8 cellular contexts compared by ENCODE assay signal in the genomic region with DNA sequence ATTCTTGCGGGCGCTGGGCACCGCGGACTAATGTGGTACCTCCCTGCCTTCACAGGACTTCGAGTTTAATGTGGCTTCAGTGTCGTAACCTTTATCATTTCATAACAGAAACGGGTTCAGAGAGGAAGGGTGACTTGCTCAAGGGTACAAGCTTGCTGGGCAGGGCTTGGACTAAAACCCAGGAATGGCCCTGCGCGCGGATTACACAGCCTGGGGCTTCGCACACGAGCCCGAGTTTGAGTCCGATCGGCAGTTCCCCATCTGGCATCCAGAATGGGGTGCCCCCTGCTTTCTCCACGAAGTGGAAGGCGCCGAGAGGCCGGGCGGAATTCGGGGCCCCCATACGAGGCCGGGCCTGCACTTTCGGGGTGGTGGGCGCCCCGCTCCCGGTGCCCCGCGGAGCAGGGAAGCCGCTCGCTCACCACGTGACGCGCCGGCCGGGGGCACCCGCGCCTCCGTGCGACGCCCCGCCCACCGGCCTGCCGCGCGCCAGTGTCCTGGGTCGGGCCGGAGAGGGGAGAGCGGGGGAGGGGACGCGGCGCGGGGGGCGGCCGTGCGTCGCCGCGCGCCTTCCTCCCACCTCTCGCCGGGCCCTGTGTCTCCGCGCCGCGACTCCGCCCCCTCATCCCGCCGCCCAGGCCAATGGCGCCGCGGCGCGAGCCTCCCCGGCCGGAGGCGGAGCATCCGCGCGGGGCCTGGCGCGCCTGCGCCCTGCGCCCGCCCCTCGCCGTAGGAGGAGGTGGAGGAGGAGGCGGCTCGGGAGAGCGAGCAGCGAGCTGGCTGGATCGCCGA. TPM values are rescaled to one million over a fixed set of nuclear protein-coding genes. Genes with fewer than 3 reads are reported as not detected.
DNase-seq lines count a peak whose midpoint lies in the region; ATAC-seq and TF ChIP-seq lines count a peak whose summit lies in the region.

A gene with protein sequence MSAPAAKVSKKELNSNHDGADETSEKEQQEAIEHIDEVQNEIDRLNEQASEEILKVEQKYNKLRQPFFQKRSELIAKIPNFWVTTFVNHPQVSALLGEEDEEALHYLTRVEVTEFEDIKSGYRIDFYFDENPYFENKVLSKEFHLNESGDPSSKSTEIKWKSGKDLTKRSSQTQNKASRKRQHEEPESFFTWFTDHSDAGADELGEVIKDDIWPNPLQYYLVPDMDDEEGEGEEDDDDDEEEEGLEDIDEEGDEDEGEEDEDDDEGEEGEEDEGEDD (plus strand): TSS at position 722 of the 792 bp plus-strand sequence. CDS start 361 bp downstream, outside the sequence.

- DNase-seq in DMS 273 treated with DMSO at 0.1 percent for 48 hours (lab: John Stamatoyannopoulos, UW) = peak; percentile 78
- DNase-seq in KG1 (lab: John Stamatoyannopoulos, UW) = peak; percentile 89
- peak; percentile 94 to 98 (median 97) for DNase-seq in Peyer's patch
- DNase-seq in activated T-cell treated with anti-CD3 and anti-CD28 coated beads, Interleukin-2, amount 50 U/mL, for 48 hours = peak; percentile 93 to 95
- DNase-seq in stimulated activated CD8-positive, alpha-beta memory T cell treated with anti-CD3 and anti-CD28 coated beads, Interleukin-7, amount 100 ng/mL, for 4 hours (ENCODE audit: low read depth in 2 of 2) = peak; percentile 84 to 95

- H3K36me3 ChIP-seq in Peyer's patch = peaks cover 0 to 21% (median 0%) of the 10 kb centered on the region in 3 donors
- peaks cover 16 to 20% of the 10 kb centered on the region in 2 donors for H3K36me3 ChIP-seq in muscle layer of duodenum (ENCODE audit: control insufficient read depth in 1 of 2, insufficient read depth in 2 of 2, low read length in 2 of 2)

- peak within 1 kb of the TSS; percentile 95 to 99 (median 96) for H3K4me3 ChIP-seq in Peyer's patch
- H3K4me3 ChIP-seq in muscle layer of duodenum (ENCODE audit: low read depth in 1 of 2, low read length in 2 of 2) = peak within 1 kb of the TSS; percentile 84 to 87

- H3K27me3 ChIP-seq in Peyer's patch = no peaks in the 10 kb centered on the region
- no peaks in the 10 kb centered on the region for H3K27me3 ChIP-seq in muscle layer of duodenum (ENCODE audit: low read depth, low read length)

- H3K27ac ChIP-seq in Peyer's patch = peak within 1 kb of the TSS; percentile 97 to 99 (median 98)
- H3K27ac ChIP-seq in muscle layer of duodenum (ENCODE audit: low read length) = peak within 1 kb of the TSS; percentile 76

- TF ChIP-seq CTCF in Peyer's patch (IDR thresholded peaks at IDR 0.05) = no peak

- peak; percentile 49 for ATAC-seq in GM21717 (IDR thresholded peaks at IDR 0.05; ENCODE audit: unreplicated experiment)
- ATAC-seq in esophagus mucosa = peak; percentile 85

- H3K4me1 ChIP-seq in Peyer's patch (peaks cover 0 to 50% (median 20%) of the 10 kb centered on the region in 4 donors), muscle layer of duodenum (ENCODE audit: control insufficient read depth in 1 of 2, insufficient read depth in 2 of 2, low read length in 2 of 2) (peaks cover 11 to 35% of the 10 kb centered on the region in 2 donors)

- TF ChIP-seq POLR2A in Peyer's patch (IDR thresholded peaks at IDR 0.05) = peak in 1 of 2 donors; percentile 69

- H3K9me3 ChIP-seq in Peyer's patch = no peaks in the 10 kb centered on the region
- no peaks in the 10 kb centered on the region for H3K9me3 ChIP-seq in muscle layer of duodenum (ENCODE audit: control insufficient read depth in 1 of 2, low read length in 2 of 2)

RNA-seq across cellular contexts. Expression of the gene that starts here (rescaled TPM):
- total RNA-seq in Peyer's patch (100 to 1,000 TPM in 1 of 4 donors, 10 to 100 TPM in 3; 72.3 to 148 (median 83.9) TPM), esophagus mucosa (267 TPM)

Comparison
In these comparisons a context has a peak if more than half of its experiments do, and no peak if none do; other contexts are left out.
1. Peak in every context shown above with its lines: DNase-seq, ATAC-seq, H3K4me3 ChIP-seq and H3K27ac ChIP-seq.